8 cellular contexts compared by ENCODE assay signal in the genomic region with DNA sequence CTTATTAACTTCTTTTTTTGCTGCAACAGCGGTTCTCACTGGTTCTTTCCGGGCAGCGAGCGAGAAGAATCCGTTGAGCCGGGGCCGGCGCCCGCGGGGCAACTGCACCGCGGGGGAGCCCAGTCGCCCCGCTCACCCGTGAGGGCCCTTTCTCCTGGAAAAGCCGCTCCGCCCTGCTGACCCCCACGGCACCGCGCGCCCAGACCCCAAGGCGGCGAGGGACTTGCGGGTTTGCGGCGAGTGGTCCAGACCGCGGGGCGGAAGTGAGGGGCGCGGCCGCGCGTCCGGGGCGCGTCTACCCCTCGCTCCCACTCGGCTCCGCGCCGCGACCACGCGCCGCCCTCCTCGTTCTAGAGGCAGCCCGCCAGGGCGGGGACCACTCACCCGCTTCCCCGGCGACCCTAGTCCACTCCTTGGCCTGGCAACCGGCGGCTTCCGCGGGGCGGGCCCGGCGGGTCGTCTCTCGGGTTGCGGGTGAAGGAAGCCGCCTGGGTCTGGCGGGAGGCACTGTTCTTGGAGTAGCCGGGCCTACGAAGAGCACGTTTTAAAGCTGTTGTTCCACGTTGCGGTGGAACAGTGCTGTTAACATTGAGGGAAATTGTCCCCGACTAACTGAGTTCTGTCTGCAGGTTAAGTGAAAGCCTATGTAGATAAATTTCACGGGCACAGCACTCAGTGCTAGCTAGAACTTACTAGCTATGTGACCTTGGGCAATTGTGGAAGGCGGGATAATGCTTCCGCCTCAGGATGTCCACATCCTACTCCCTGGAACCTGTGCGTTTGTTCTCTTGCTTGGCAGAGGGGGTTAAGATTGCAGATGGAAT. TPM values are rescaled to one million over a fixed set of nuclear protein-coding genes. Genes with fewer than 3 reads are reported as not detected.
DNase-seq lines count a peak whose midpoint lies in the region; ATAC-seq and TF ChIP-seq lines count a peak whose summit lies in the region.

A gene with protein sequence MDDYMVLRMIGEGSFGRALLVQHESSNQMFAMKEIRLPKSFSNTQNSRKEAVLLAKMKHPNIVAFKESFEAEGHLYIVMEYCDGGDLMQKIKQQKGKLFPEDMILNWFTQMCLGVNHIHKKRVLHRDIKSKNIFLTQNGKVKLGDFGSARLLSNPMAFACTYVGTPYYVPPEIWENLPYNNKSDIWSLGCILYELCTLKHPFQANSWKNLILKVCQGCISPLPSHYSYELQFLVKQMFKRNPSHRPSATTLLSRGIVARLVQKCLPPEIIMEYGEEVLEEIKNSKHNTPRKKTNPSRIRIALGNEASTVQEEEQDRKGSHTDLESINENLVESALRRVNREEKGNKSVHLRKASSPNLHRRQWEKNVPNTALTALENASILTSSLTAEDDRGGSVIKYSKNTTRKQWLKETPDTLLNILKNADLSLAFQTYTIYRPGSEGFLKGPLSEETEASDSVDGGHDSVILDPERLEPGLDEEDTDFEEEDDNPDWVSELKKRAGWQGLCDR (minus strand): TSS at position 439 of the 824 bp plus-strand sequence. CDS start 3,406 bp downstream, outside the sequence.

- H3K27me3 ChIP-seq in gastroesophageal sphincter (no peaks in the 10 kb centered on the region), neuron (ENCODE audit: insufficient read depth, low read length) (no peaks in the 10 kb centered on the region), subcutaneous abdominal adipose tissue (ENCODE audit: control insufficient read depth in 5 of 5, insufficient read depth in 4 of 5, low read length in 5 of 5) (no peaks in the 10 kb centered on the region)

- 48 to 66% methylated on average over 3 to 4 of the region's 74 CpGs for WGBS in gastroesophageal sphincter (ENCODE audit: low coverage in 1 of 2), 2 donors

- no peak for TF ChIP-seq EP300 in gastroesophageal sphincter (IDR thresholded peaks at IDR 0.05)

- no peak for TF ChIP-seq CTCF in gastroesophageal sphincter (IDR thresholded peaks at IDR 0.05)

- peak within 1 kb of the TSS; percentile 76 for H2AFZ ChIP-seq in neuron (ENCODE audit: low read depth, low read length)

- peak within 1 kb of the TSS; percentile 76 to 86 (median 83) for H3K9ac ChIP-seq in subcutaneous abdominal adipose tissue (ENCODE audit: low read length in 5 of 5)

- ATAC-seq in GM21515 (IDR thresholded peaks at IDR 0.05; ENCODE audit: unreplicated experiment), result peak; percentile 68
- peak; percentile 90 for ATAC-seq in gastroesophageal sphincter

- H3K4me1 ChIP-seq in gastroesophageal sphincter (peaks cover 0 to 35% (median 0%) of the 10 kb centered on the region in 3 donors), neuron (ENCODE audit: insufficient read depth, low read length) (peaks cover 22% of the 10 kb centered on the region), subcutaneous abdominal adipose tissue (ENCODE audit: control insufficient read depth in 5 of 5, insufficient read depth in 5 of 5, low read length in 5 of 5) (peaks cover 0 to 42% (median 18%) of the 10 kb centered on the region in 5 donors)

- H3K9me3 ChIP-seq in gastroesophageal sphincter, result no peaks in the 10 kb centered on the region
- peaks cover 2% of the 10 kb centered on the region for H3K9me3 ChIP-seq in neuron (ENCODE audit: low read length)
- no peaks in the 10 kb centered on the region for H3K9me3 ChIP-seq in subcutaneous abdominal adipose tissue (ENCODE audit: control insufficient read depth in 5 of 5, low read length in 5 of 5)

- peak within 1 kb of the TSS; percentile 74 to 97 for H3K4me3 ChIP-seq in gastroesophageal sphincter
- H3K4me3 ChIP-seq in neuron (ENCODE audit: low read length), result peak within 1 kb of the TSS; percentile 79
- H3K4me3 ChIP-seq in subcutaneous abdominal adipose tissue (ENCODE audit: low read depth in 1 of 5, low read length in 5 of 5), result peak within 1 kb of the TSS; percentile 79 to 91 (median 86)

- H3K36me3 ChIP-seq in gastroesophageal sphincter (peaks cover 0 to 12% of the 10 kb centered on the region in 2 donors), neuron (ENCODE audit: insufficient read depth, low read length) (peaks cover 7% of the 10 kb centered on the region), subcutaneous abdominal adipose tissue (ENCODE audit: control insufficient read depth in 5 of 5, insufficient read depth in 5 of 5, low read length in 5 of 5) (no peaks in the 10 kb centered on the region)

- H3K27ac ChIP-seq in gastroesophageal sphincter, result peak within 1 kb of the TSS; percentile 31 to 89 (median 88)
- peak within 1 kb of the TSS; percentile 72 for H3K27ac ChIP-seq in subcutaneous abdominal adipose tissue (ENCODE audit: low read depth, low read length)

- DNase-seq in DMS153 (lab: John Stamatoyannopoulos, UW) (peak; percentile 16), HuH-7.5 (ENCODE audit: low spot score) (peak; percentile 42), SHP77 treated with DMSO at 0.1 percent for 48 hours (lab: John Stamatoyannopoulos, UW) (peak; percentile 45)
- DNase-seq in activated naive CD4-positive, alpha-beta T cell treated with Interleukin-2 at 50 U/mL for 16 hours, result peak; percentile 57

- peak; percentile 25 to 29 for TF ChIP-seq POLR2A in gastroesophageal sphincter (IDR thresholded peaks at IDR 0.05)

RNA-seq across cellular contexts. Expression of the gene that starts here (rescaled TPM):
- 10 to 100 TPM in 2 of 4 donors, 1 to 10 TPM in 2; 7.0 to 13.5 (median 10.5) TPM for total RNA-seq in gastroesophageal sphincter

Comparison
In these comparisons a context has a peak if more than half of its experiments do, and no peak if none do; other contexts are left out.
1. Peak in every context shown above with its lines: DNase-seq, ATAC-seq, H3K4me3 ChIP-seq and H3K27ac ChIP-seq.